22 cellular contexts compared by ENCODE assay signal in genomic region chr18:75659535-75660023, GRCh38.
"Had no signal": no experiment of that assay in that cellular context is flagged by ENCODE, and none has a peak within 500 bp of the region (broad histone marks: within the 10 kb centered on the region; RNA-seq: fewer than 3 reads in every experiment).

No MANE protein-coding gene starts in this region.

- H3K4me2 ChIP-seq: PC-9 had no signal

- H3K27ac ChIP-seq: PC-9, Peyer's patch, SJSA1, SK-N-MC had no signal

- H3K36me3 ChIP-seq: MG63, Peyer's patch, SJSA1 had no signal

- H3K27me3 ChIP-seq: MG63, Peyer's patch, SJSA1 had no signal

- DNase-seq: Karpas-422, KG1, MG63, NCI-H1092, NCI-H1105 treated with DMSO at 0.1 percent for 48 hours, NCI-H1417 treated with DMSO at 0.1 percent for 48 hours, NCI-H146, NCI-H1694 treated with DMSO at 0.1 percent for 48 hours, NCI-H1930, NCI-H2081, NCI-H2107, NCI-H2227 treated with DMSO at 0.1 percent for 48 hours, NCI-H524, NCI-H69, NCI-H774, OCI-M1, PC-9, Peyer's patch, Right ventricle myocardium superior, SIG-M5 had no signal

- H3K4me1 ChIP-seq: Peyer's patch, SJSA1 had no signal

- H2AFZ ChIP-seq: PC-9 had no signal

- H3K4me3 ChIP-seq: MG63, PC-9, Peyer's patch, SJSA1, SK-N-MC had no signal

- H3K9me3 ChIP-seq: Peyer's patch had no signal
